Comparison of ENCODE assay signal across 8 cellular contexts in the genomic region with DNA sequence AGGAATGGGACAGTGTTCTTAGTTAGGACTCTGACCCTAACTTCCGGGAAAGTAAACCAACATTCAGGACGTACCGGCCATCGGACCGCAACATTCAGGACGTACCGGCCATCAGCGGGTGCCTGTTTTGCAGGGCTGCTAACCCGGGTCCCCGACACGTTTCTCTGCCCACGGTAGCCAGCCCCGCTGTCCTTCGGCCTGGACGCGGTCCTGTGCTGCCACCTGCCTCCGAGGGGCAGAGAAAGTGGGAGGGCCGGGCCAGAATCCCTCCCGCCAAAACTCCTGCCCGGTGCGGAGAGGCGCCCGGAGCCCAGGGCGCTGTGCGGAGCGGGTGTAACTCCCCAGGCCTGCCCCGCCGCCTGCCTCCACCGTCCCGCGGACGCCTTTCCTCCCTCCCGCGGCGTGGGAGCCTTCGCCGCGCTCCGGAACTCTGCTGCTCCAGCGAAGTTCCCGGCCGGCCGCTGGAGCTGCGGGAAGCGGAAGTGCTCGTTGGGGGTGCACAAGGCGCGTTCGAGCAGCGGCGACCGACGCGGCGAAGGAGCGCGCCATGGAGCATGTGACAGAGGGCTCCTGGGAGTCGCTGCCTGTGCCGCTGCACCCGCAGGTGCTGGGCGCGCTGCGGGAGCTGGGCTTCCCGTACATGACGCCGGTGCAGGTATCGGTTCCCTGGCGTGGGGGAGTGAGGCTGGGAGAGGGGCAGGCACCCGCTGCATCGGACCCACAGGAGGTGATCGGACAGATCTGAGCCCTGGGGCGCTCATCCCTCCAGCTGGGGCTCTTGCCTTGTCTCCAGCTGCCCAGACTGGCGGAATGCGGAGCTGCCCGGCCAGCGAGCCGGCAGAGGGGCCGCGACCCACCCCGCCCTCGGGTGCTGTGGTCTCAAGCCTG. TPM values are rescaled to one million over a fixed set of nuclear protein-coding genes. Genes with fewer than 3 reads are reported as not detected.
A peak's percentile ranks its signal among the peaks of the same experiment; 100 is the strongest.
DNase-seq lines count a peak whose midpoint lies in the region; ATAC-seq and TF ChIP-seq lines count a peak whose summit lies in the region.

A gene with protein sequence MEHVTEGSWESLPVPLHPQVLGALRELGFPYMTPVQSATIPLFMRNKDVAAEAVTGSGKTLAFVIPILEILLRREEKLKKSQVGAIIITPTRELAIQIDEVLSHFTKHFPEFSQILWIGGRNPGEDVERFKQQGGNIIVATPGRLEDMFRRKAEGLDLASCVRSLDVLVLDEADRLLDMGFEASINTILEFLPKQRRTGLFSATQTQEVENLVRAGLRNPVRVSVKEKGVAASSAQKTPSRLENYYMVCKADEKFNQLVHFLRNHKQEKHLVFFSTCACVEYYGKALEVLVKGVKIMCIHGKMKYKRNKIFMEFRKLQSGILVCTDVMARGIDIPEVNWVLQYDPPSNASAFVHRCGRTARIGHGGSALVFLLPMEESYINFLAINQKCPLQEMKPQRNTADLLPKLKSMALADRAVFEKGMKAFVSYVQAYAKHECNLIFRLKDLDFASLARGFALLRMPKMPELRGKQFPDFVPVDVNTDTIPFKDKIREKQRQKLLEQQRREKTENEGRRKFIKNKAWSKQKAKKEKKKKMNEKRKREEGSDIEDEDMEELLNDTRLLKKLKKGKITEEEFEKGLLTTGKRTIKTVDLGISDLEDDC (plus strand): TSS at position 498 of the 888 bp plus-strand sequence. CDS start 50 bp downstream, at position 548.

- H2AFZ ChIP-seq in GM23248 = peak within 1 kb of the TSS; percentile 92

- peak within 1 kb of the TSS; percentile 100 for H3K4me2 ChIP-seq in GM23248 (ENCODE audit: unreplicated experiment)

- peaks cover 86% of the 10 kb centered on the region for H3K79me2 ChIP-seq in GM23248 (ENCODE audit: insufficient read depth)

- TF ChIP-seq POLR2A in gastroesophageal sphincter (IDR thresholded peaks at IDR 0.05) (peak; percentile 62 to 65), suprapubic skin (IDR thresholded peaks at IDR 0.05) (peak; percentile 38 to 48)

- peak within 1 kb of the TSS; percentile 94 for H3K9ac ChIP-seq in GM23248

- H4K20me1 ChIP-seq in GM23248 (ENCODE audit: insufficient read depth) = no peaks in the 10 kb centered on the region

- peaks cover 27% of the 10 kb centered on the region for H3K36me3 ChIP-seq in GM23248 (ENCODE audit: low read depth)
- H3K36me3 ChIP-seq in SJSA1 = peaks cover 57% of the 10 kb centered on the region
- peaks cover 0 to 44% of the 10 kb centered on the region in 2 donors for H3K36me3 ChIP-seq in gastroesophageal sphincter
- H3K36me3 ChIP-seq in suprapubic skin = peaks cover 41% of the 10 kb centered on the region

- no peaks in the 10 kb centered on the region for H3K9me3 ChIP-seq in GM23248 (ENCODE audit: low read depth)
- no peaks in the 10 kb centered on the region for H3K9me3 ChIP-seq in SJSA1 (replicated peaks)
- H3K9me3 ChIP-seq in gastroesophageal sphincter = no peaks in the 10 kb centered on the region
- no peaks in the 10 kb centered on the region for H3K9me3 ChIP-seq in suprapubic skin

- no peaks in the 10 kb centered on the region for H3K9me2 ChIP-seq in GM23248 (ENCODE audit: insufficient read depth)

- in situ Hi-C loops in GM23248 (cut with MboI) = no loop called here

- peaks cover 35% of the 10 kb centered on the region for H3F3A ChIP-seq in GM23248 (ENCODE audit: insufficient read depth)

- TF ChIP-seq CTCF in gastroesophageal sphincter (IDR thresholded peaks at IDR 0.05) = peak in 3 of 4 experiments; percentile 30 to 80 (median 38)
- peak in 1 of 2 donors; percentile 44 for TF ChIP-seq CTCF in suprapubic skin (IDR thresholded peaks at IDR 0.05)

- peak; percentile 94 for ATAC-seq in gastroesophageal sphincter

- WGBS in GM23248 (ENCODE audit: low coverage in 1 of 2, low lambda C conversion rate in 2 of 2, missing lambda C conversion rate in 2 of 2), 2 experiments = 1 to 2% methylated on average over 72 to 73 of the region's 81 CpGs
- 0% methylated on average over 6 of the region's 81 CpGs; no CpG with 5 or more reads in 1 of the 2 donors for WGBS in gastroesophageal sphincter (ENCODE audit: low coverage in 1 of 2), 2 donors
- 0% methylated on average over 14 of the region's 81 CpGs for WGBS in suprapubic skin

- H3K27me3 ChIP-seq in GM23248 (replicated peaks; ENCODE audit: insufficient read depth) (no peaks in the 10 kb centered on the region), SJSA1 (replicated peaks) (no peaks in the 10 kb centered on the region; the same call in 1 of the 2 replicates), gastroesophageal sphincter (no peaks in the 10 kb centered on the region), suprapubic skin (no peaks in the 10 kb centered on the region)

- H3K4me3 ChIP-seq in GM23248 = peak within 1 kb of the TSS; percentile 98
- H3K4me3 ChIP-seq in SJSA1 = peak within 1 kb of the TSS; percentile 85
- peak within 1 kb of the TSS; percentile 64 to 100 for H3K4me3 ChIP-seq in gastroesophageal sphincter
- H3K4me3 ChIP-seq in suprapubic skin = peak within 1 kb of the TSS; percentile 95

- H3K27ac ChIP-seq in GM23248 (peak within 1 kb of the TSS; percentile 81), SJSA1 (peak within 1 kb of the TSS; percentile 81), gastroesophageal sphincter (peak within 1 kb of the TSS; percentile 19 to 91 (median 89)), suprapubic skin (peak within 1 kb of the TSS; percentile 90)

- TF ChIP-seq EP300 in gastroesophageal sphincter (IDR thresholded peaks at IDR 0.05) (no peak), suprapubic skin (IDR thresholded peaks at IDR 0.05) (no peak)

- DNase-seq in ELR (ENCODE audit: low read depth) = peak; percentile 88
- peak; percentile 94 for DNase-seq in GM23248
- DNase-seq in LHCN-M2 (ENCODE audit: low read depth) = peak; percentile 78
- peak; percentile 78 to 88 for DNase-seq in SJSA1 (ENCODE audit: low read depth in 1 of 2, low spot score in 2 of 2)
- peak; percentile 61 to 80 (median 68) for DNase-seq in activated naive CD4-positive, alpha-beta T cell (lab: John Stamatoyannopoulos, UW)
- peak; percentile 82 for DNase-seq in occipital lobe (lab: John Stamatoyannopoulos, UW)
- DNase-seq in suprapubic skin (ENCODE audit: low spot score in 2 of 2) = peak; percentile 88 to 90

- peaks cover 4% of the 10 kb centered on the region for H3K4me1 ChIP-seq in GM23248 (ENCODE audit: insufficient read depth)
- peaks cover 14% of the 10 kb centered on the region for H3K4me1 ChIP-seq in SJSA1 (replicated peaks)
- H3K4me1 ChIP-seq in gastroesophageal sphincter = peaks cover 0 to 31% (median 13%) of the 10 kb centered on the region in 3 donors
- H3K4me1 ChIP-seq in suprapubic skin = peaks cover 24% of the 10 kb centered on the region

RNA-seq across cellular contexts. Expression of the gene that starts here (rescaled TPM):
- total RNA-seq in GM23248 (2014; rRNA removed; shearing (Covaris generic)) = 10.5 and 20.4 TPM in 2 replicates
- polyA plus RNA-seq in GM23248 (2016; fragmentation: Nextera tagmentation; extraction: Ambion mirVana) = 13.6 and 16.5 TPM in 2 replicates
- total RNA-seq in LHCN-M2 (2014; rRNA removed) (19.9 and 23.5 TPM in 2 replicates), gastroesophageal sphincter (10 to 100 TPM; 15.3 to 22.6 (median 18.0) TPM), occipital lobe (21.5 TPM), suprapubic skin (10 to 100 TPM; 23.6 to 57.1 (median 42.2) TPM)
- 6.9 TPM for polyA plus RNA-seq in LHCN-M2 (2012)
- 19.5 and 24.7 TPM in 2 replicates for total RNA-seq in SJSA1 (2014; rRNA removed; shearing (Covaris generic))

Comparison
In these comparisons a context has a peak if more than half of its experiments do, and no peak if none do; other contexts are left out.
1. Peak in every context shown above with its lines: DNase-seq, ATAC-seq, H3K4me3 ChIP-seq and H3K27ac ChIP-seq.